8 cellular contexts compared by ENCODE assay signal in genomic region chr1:156337052-156337887, GRCh38. TPM values are rescaled to one million over a fixed set of nuclear protein-coding genes. Genes with fewer than 3 reads are reported as not detected.
A peak's percentile ranks its signal among the peaks of the same experiment; 100 is the strongest.
DNase-seq lines count a peak whose midpoint lies in the region; ATAC-seq, FAIRE-seq and TF ChIP-seq lines count a peak whose summit lies in the region.

No MANE protein-coding gene starts in this region.

- H3K4me3 Mint-ChIP-seq in astrocyte (ENCODE audit: unreplicated experiment), result peak overlapping the region; percentile 100

- peaks cover 26% of the 10 kb centered on the region; the same call in 1 of the 2 replicates for H4K20me1 ChIP-seq in HCT116 (ENCODE audit: insufficient read depth)
- H4K20me1 ChIP-seq in astrocyte (ENCODE audit: insufficient read depth, low read length), result peaks cover 47% of the 10 kb centered on the region
- H4K20me1 ChIP-seq in HepG2 (ENCODE audit: insufficient read depth, low read length), result peaks cover 17% of the 10 kb centered on the region

- BruUV-seq in HCT116 (replicated peaks; lab: Mats Ljungman, UMichigan) (TSS peak; percentile 44), HepG2 (replicated peaks; lab: Mats Ljungman, UMichigan) (TSS peak; percentile 48)

- in situ Hi-C loops in HepG2 (cut with HindIII; ENCODE audit: extremely low pct_ligation_motif_present, low pct_unique_long_range_greater_than_20kb), result no loop called here

- no peaks in the 10 kb centered on the region for H3K9me2 ChIP-seq in HCT116 (ENCODE audit: insufficient read depth)

- H3K27ac Mint-ChIP-seq in astrocyte (ENCODE audit: unreplicated experiment), result peak overlapping the region; percentile 95

- RAD21 ChIA-PET in HCT116 (lab: Charles Lee; ENCODE audit: low non-redundant PET in 1 of 2, low total read pairs in 2 of 2, uncharacterized antibody in 2 of 2, unreplicated experiment in 2 of 2), result no interaction called here

- FAIRE-seq in astrocyte (lab: Jason Lieb, UNC) (no peak), HepG2 (lab: Jason Lieb, UNC) (no peak)

- H3K9me3 ChIP-seq in HCT116 (ENCODE audit: control insufficient read depth in 1 of 2, insufficient read depth in 1 of 2, low read depth in 1 of 2, low read length in 2 of 2) (no peaks in the 10 kb centered on the region), astrocyte (ENCODE audit: insufficient read depth, low read depth, low read length) (no peaks in the 10 kb centered on the region), HepG2 (ENCODE audit: low read length) (no peaks in the 10 kb centered on the region), thymus (ENCODE audit: control insufficient read depth) (no peaks in the 10 kb centered on the region)

- CTCF ChIA-PET in HCT116 (lab: Charles Lee) (interaction anchor here (0.9 to 1.1 kb wide), 2 partner anchors 15 to 18 kb away, joined by 3 to 4 read pairs; no protein-coding TSS in a partner anchor), HepG2 (lab: Yijun Ruan, JAX; ENCODE audit: low intra/inter-chr PET ratio, low total read pairs) (no interaction called here)

- H2AFZ ChIP-seq in HCT116 (ENCODE audit: low read depth, low read length, poor library complexity, severe bottlenecking) (no peak overlapping the region), astrocyte (ENCODE audit: low read depth, low read length) (peak overlapping the region; percentile 89), HepG2 (ENCODE audit: low read length) (no peak overlapping the region)

- peaks cover 2% of the 10 kb centered on the region for H3K9me3 Mint-ChIP-seq in astrocyte (ENCODE audit: unreplicated experiment)

- POLR2A ChIA-PET in HCT116 (lab: Charles Lee), result interaction anchor here (0.7 to 1.3 kb wide), 2 partner anchors 15 to 23 kb away, joined by 3 read pairs; no protein-coding TSS in a partner anchor
- POLR2A ChIA-PET in HepG2 (lab: Yijun Ruan, JAX), result interaction anchor here (0.8 to 2.9 kb wide), 11 partner anchors 20 to 219 kb away, joined by 3 to 22 read pairs (median 4); partner anchors contain the start of genes PMF1, RHBG and SMG5

- no peak for TF ChIP-seq RAD21 in HCT116 (IDR thresholded peaks at IDR 0.05; ENCODE audit: low read depth)
- no peak for TF ChIP-seq RAD21 in HepG2 (CRISPR knock-in tag; IDR thresholded peaks at IDR 0.05)

- peaks cover 1% of the 10 kb centered on the region for H3K4me1 Mint-ChIP-seq in astrocyte (ENCODE audit: low read depth, unreplicated experiment)

- no peaks in the 10 kb centered on the region for H3K27me3 Mint-ChIP-seq in astrocyte (ENCODE audit: low read depth, unreplicated experiment)

- peak overlapping the region; percentile 75 to 98 for H3K4me3 ChIP-seq in HCT116 (replicated peaks in 1 of 2; ENCODE audit: low read depth in 1 of 2, low read length in 2 of 2)
- peak overlapping the region; percentile 93 for H3K4me3 ChIP-seq in astrocyte (ENCODE audit: insufficient read depth, low read depth, low read length)
- peak overlapping the region; percentile 87 to 94 (median 92) for H3K4me3 ChIP-seq in HepG2 (replicated peaks in 1 of 3; ENCODE audit: insufficient read depth in 1 of 3, low read depth in 2 of 3, low read length in 3 of 3)
- peak overlapping the region; percentile 72 for H3K4me3 ChIP-seq in thymus (ENCODE audit: low read length)

- peak; percentile 5 for ATAC-seq in HCT116
- ATAC-seq in HepG2, result no peak
- no peak for ATAC-seq in GM19328 (IDR thresholded peaks at IDR 0.05; ENCODE audit: unreplicated experiment)

- intact Hi-C loops in HCT116 (cut with micrococcal nuclease), result no loop called here
- intact Hi-C loops in HepG2 (cut with micrococcal nuclease; ENCODE audit: unreplicated experiment), result loop anchor here (5.0 kb wide), 2 partner anchors 35 to 45 kb away; no protein-coding TSS in a partner anchor

- 8% methylated on average over 34 of the region's 34 CpGs for WGBS in HepG2 (ENCODE audit: low lambda C conversion rate)
- WGBS in thymus, result 42% methylated on average over 34 of the region's 34 CpGs

- no peak for TF ChIP-seq CTCF in 22Rv1 (IDR thresholded peaks at IDR 0.05)
- TF ChIP-seq CTCF in HCT116 (IDR thresholded peaks at IDR 0.05 in 2 of 3, conservative IDR thresholded peaks at IDR 0.05 in 1 of 3; ENCODE audit: borderline replicate concordance in 1 of 3, insufficient read depth in 1 of 3, low read depth in 2 of 3, low read length in 2 of 3), result no peak
- TF ChIP-seq CTCF in astrocyte (IDR thresholded peaks at IDR 0.05; ENCODE audit: insufficient read depth, low read depth, low read length), result no peak
- TF ChIP-seq CTCF in HepG2 (CRISPR knock-in tag; IDR thresholded peaks at IDR 0.05), result no peak

- H3K4me1 ChIP-seq in HCT116 (ENCODE audit: control insufficient read depth in 1 of 2, insufficient read depth in 2 of 2, low read length in 2 of 2) (peaks cover 7 to 22% of the 10 kb centered on the region in 2 experiments), astrocyte (ENCODE audit: insufficient read depth, low read length) (peaks cover 17% of the 10 kb centered on the region), HepG2 (ENCODE audit: insufficient read depth, low read length) (peaks cover 25% of the 10 kb centered on the region), thymus (ENCODE audit: control insufficient read depth, insufficient read depth, low read length) (peaks cover 10% of the 10 kb centered on the region)

- peaks cover 36 to 41% of the 10 kb centered on the region in 2 experiments for H3K36me3 ChIP-seq in HCT116 (ENCODE audit: control insufficient read depth in 1 of 2, insufficient read depth in 2 of 2, low read length in 2 of 2)
- peaks cover 35% of the 10 kb centered on the region for H3K36me3 ChIP-seq in astrocyte (ENCODE audit: insufficient read depth, low read length)
- peaks cover 3 to 34% of the 10 kb centered on the region in 2 experiments; a peak in 4 of 5 replicates for H3K36me3 ChIP-seq in HepG2 (replicated peaks in 1 of 2; ENCODE audit: control insufficient read depth in 1 of 2, insufficient read depth in 2 of 2, low read length in 2 of 2)
- peaks cover 22% of the 10 kb centered on the region for H3K36me3 ChIP-seq in thymus (ENCODE audit: control insufficient read depth, insufficient read depth)

- H3K4me2 ChIP-seq in HCT116 (ENCODE audit: low read length) (peak overlapping the region; percentile 86), astrocyte (ENCODE audit: low read length) (peak overlapping the region; percentile 86), HepG2 (ENCODE audit: low read depth, low read length) (peak overlapping the region; percentile 88)

- H3K36me3 Mint-ChIP-seq in astrocyte (ENCODE audit: low read depth, unreplicated experiment), result peaks cover 10% of the 10 kb centered on the region

- H3K27me3 ChIP-seq in HCT116 (ENCODE audit: insufficient read depth, low read length), result no peaks in the 10 kb centered on the region
- no peaks in the 10 kb centered on the region for H3K27me3 ChIP-seq in astrocyte (ENCODE audit: insufficient read depth, low read length)
- H3K27me3 ChIP-seq in HepG2 (ENCODE audit: control insufficient read depth in 1 of 2, insufficient read depth in 2 of 2, low read length in 2 of 2), result no peaks in the 10 kb centered on the region; a peak in 1 of 5 replicates
- no peaks in the 10 kb centered on the region for H3K27me3 ChIP-seq in thymus (ENCODE audit: control insufficient read depth, insufficient read depth)

- TF ChIP-seq POLR2A in HCT116 (IDR thresholded peaks at IDR 0.05; ENCODE audit: borderline replicate concordance, extremely low read depth, insufficient read depth, insufficient read length) (no peak), HepG2 (IDR thresholded peaks at IDR 0.05; ENCODE audit: insufficient read depth in 1 of 2, low read depth in 2 of 2, low read length in 2 of 2) (no peak)

- H3K27ac ChIP-seq in 22Rv1, result peak overlapping the region; percentile 93
- peak overlapping the region; percentile 78 for H3K27ac ChIP-seq in HCT116 (ENCODE audit: low read depth, low read length)
- peak overlapping the region; percentile 76 for H3K27ac ChIP-seq in astrocyte (ENCODE audit: low read depth, low read length)
- H3K27ac ChIP-seq in HepG2 (ENCODE audit: extremely low read length, insufficient read depth, low read length), result peak overlapping the region; percentile 85
- peak overlapping the region; percentile 59 for H3K27ac ChIP-seq in thymus (ENCODE audit: low read depth)

- H3K9ac ChIP-seq in HCT116 (ENCODE audit: low read length) (peak overlapping the region; percentile 91), astrocyte (ENCODE audit: low read length) (peak overlapping the region; percentile 91), HepG2 (ENCODE audit: insufficient read depth, low read depth, low read length) (peak overlapping the region; percentile 85)

- no peak for TF ChIP-seq EP300 in HepG2 (IDR thresholded peaks at IDR 0.05; ENCODE audit: low read depth in 2 of 2, low read length in 2 of 2)
- no peak for TF ChIP-seq EP300 in HepG2 (CRISPR knock-in tag; IDR thresholded peaks at IDR 0.05; ENCODE audit: borderline replicate concordance)

- DNase-seq in HCT116 (ENCODE audit: low read depth, low spot score) (no peak), astrocyte (ENCODE audit: low read depth) (no peak), HepG2 (ENCODE audit: low spot score) (no peak), UCSD-AML1 (lab: John Stamatoyannopoulos, UW; ENCODE audit: unreplicated experiment) (no peak), AML-193 (lab: John Stamatoyannopoulos, UW) (no peak)

- peaks cover 58% of the 10 kb centered on the region for H3K79me2 ChIP-seq in HCT116 (ENCODE audit: insufficient read depth, low read length)
- peaks cover 47% of the 10 kb centered on the region for H3K79me2 ChIP-seq in astrocyte (ENCODE audit: insufficient read depth, low read length)
- H3K79me2 ChIP-seq in HepG2 (ENCODE audit: insufficient read depth, low read length), result peaks cover 43% of the 10 kb centered on the region

RNA-seq across cellular contexts. Expression of gene CCT3, which starts 0.8 kb away (rescaled TPM):
- 619 TPM for total RNA-seq in HCT116 (2021; ENCODE audit: unreplicated experiment)
- polyA plus RNA-seq in HCT116 (2012), result 424 and 502 TPM in 2 replicates
- 343 and 360 TPM in 2 replicates for total RNA-seq in astrocyte
- 615 and 870 TPM in 2 replicates for total RNA-seq in HepG2 (2016; rRNA removed; fragmentation: Illumina TruSeq; extraction: Trizol)
- total RNA-seq in HepG2 (2016; cell fraction: cytosol; rRNA removed; fragmentation: Illumina TruSeq; extraction: Trizol; ENCODE audit: low read depth), result 207 and 214 TPM in 2 replicates
- 624 and 897 TPM in 2 replicates for total RNA-seq in HepG2 (2016; cell fraction: insoluble cytoplasmic fraction; rRNA removed; fragmentation: Illumina TruSeq; extraction: Trizol)
- total RNA-seq in HepG2 (2016; cell fraction: membrane; rRNA removed; fragmentation: Illumina TruSeq; extraction: Trizol), result 301 and 320 TPM in 2 replicates
- 255 and 260 TPM in 2 replicates for total RNA-seq in HepG2 (2016; cell fraction: nucleus; rRNA removed; fragmentation: Illumina TruSeq; extraction: Trizol)
- polyA plus RNA-seq in HepG2 (2011; rRNA removed), result 301 and 319 TPM in 2 replicates
- polyA plus RNA-seq in HepG2 (2011; cell fraction: cytosol; rRNA removed), result 366 and 378 TPM in 2 replicates
- polyA plus RNA-seq in HepG2 (2011; cell fraction: nucleus; rRNA removed), result 96.9 and 114 TPM in 2 replicates
- polyA plus RNA-seq in HepG2 (2012), result 221 and 275 TPM in 2 replicates
- 103 and 105 TPM in 2 replicates for polyA plus RNA-seq in HepG2 (2016; cell fraction: cytosol; fragmentation: Illumina TruSeq; extraction: Trizol; ENCODE audit: low read depth)
- 652 and 701 TPM in 2 replicates for polyA plus RNA-seq in HepG2 (2016; cell fraction: insoluble cytoplasmic fraction; fragmentation: Illumina TruSeq; extraction: Trizol; ENCODE audit: low read depth)
- 159 and 175 TPM in 2 replicates for polyA plus RNA-seq in HepG2 (2016; cell fraction: membrane; fragmentation: Illumina TruSeq; extraction: Trizol; ENCODE audit: low read depth)
- 306 and 309 TPM in 2 replicates for polyA plus RNA-seq in HepG2 (2016; cell fraction: nucleus; fragmentation: Illumina TruSeq; extraction: Trizol; ENCODE audit: insufficient read depth, low read depth)
- polyA minus RNA-seq in HepG2 (2011; rRNA and poly(A)+ RNA removed; ENCODE audit: low replicate concordance), result 227 and 626 TPM in 2 replicates
- 253 and 292 TPM in 2 replicates for polyA minus RNA-seq in HepG2 (2011; cell fraction: cytosol; rRNA and poly(A)+ RNA removed)
- 83.3 and 153 TPM in 2 replicates for polyA minus RNA-seq in HepG2 (2011; cell fraction: nucleus; rRNA and poly(A)+ RNA removed)
- 114 TPM for polyA plus RNA-seq in thymus

RNA-seq across cellular contexts. Expression of gene TSACC, which starts 1.1 kb away (rescaled TPM):
- total RNA-seq in HCT116 (2021; ENCODE audit: unreplicated experiment) (1.0 TPM), astrocyte (1.0 and 1.2 TPM in 2 replicates), HepG2 (2016; rRNA removed; fragmentation: Illumina TruSeq; extraction: Trizol) (1.6 and 2.6 TPM in 2 replicates)
- 0.86 and 1.3 TPM in 2 replicates for polyA plus RNA-seq in HCT116 (2012)
- 3.1 and 3.2 TPM in 2 replicates for total RNA-seq in HepG2 (2016; cell fraction: cytosol; rRNA removed; fragmentation: Illumina TruSeq; extraction: Trizol; ENCODE audit: low read depth)
- 1.7 and 2.4 TPM in 2 replicates for total RNA-seq in HepG2 (2016; cell fraction: insoluble cytoplasmic fraction; rRNA removed; fragmentation: Illumina TruSeq; extraction: Trizol)
- 1.8 and 4.6 TPM in 2 replicates for total RNA-seq in HepG2 (2016; cell fraction: membrane; rRNA removed; fragmentation: Illumina TruSeq; extraction: Trizol)
- total RNA-seq in HepG2 (2016; cell fraction: nucleus; rRNA removed; fragmentation: Illumina TruSeq; extraction: Trizol), result 1.3 and 1.8 TPM in 2 replicates
- polyA plus RNA-seq in HepG2 (2011; rRNA removed) (1.5 and 1.6 TPM in 2 replicates), thymus (0.27 TPM)
- 2.1 and 3.4 TPM in 2 replicates for polyA plus RNA-seq in HepG2 (2011; cell fraction: cytosol; rRNA removed)
- 0.64 and 1.1 TPM in 2 replicates for polyA plus RNA-seq in HepG2 (2011; cell fraction: nucleus; rRNA removed)
- 1.0 and 1.6 TPM in 2 replicates for polyA plus RNA-seq in HepG2 (2012)
- polyA plus RNA-seq in HepG2 (2016; cell fraction: cytosol; fragmentation: Illumina TruSeq; extraction: Trizol; ENCODE audit: low read depth), result 3.0 and 3.7 TPM in 2 replicates
- polyA plus RNA-seq in HepG2 (2016; cell fraction: insoluble cytoplasmic fraction; fragmentation: Illumina TruSeq; extraction: Trizol; ENCODE audit: low read depth), result 2.9 and 3.8 TPM in 2 replicates
- polyA plus RNA-seq in HepG2 (2016; cell fraction: membrane; fragmentation: Illumina TruSeq; extraction: Trizol; ENCODE audit: low read depth), result 3.6 and 4.2 TPM in 2 replicates
- polyA plus RNA-seq in HepG2 (2016; cell fraction: nucleus; fragmentation: Illumina TruSeq; extraction: Trizol; ENCODE audit: insufficient read depth, low read depth), result 1.3 TPM in 1 of 2 replicates, not detected in the other
- polyA minus RNA-seq in HepG2 (2011; rRNA and poly(A)+ RNA removed; ENCODE audit: low replicate concordance), result 0.88 and 2.1 TPM in 2 replicates
- polyA minus RNA-seq in HepG2 (2011; cell fraction: cytosol; rRNA and poly(A)+ RNA removed), result not detected in 2 replicates
- 1.3 TPM in 1 of 2 replicates, not detected in the other for polyA minus RNA-seq in HepG2 (2011; cell fraction: nucleus; rRNA and poly(A)+ RNA removed)

RNA-seq across cellular contexts. Expression of gene RHBG, which starts 31.7 kb away (rescaled TPM):
- 5.7 TPM for total RNA-seq in HCT116 (2021; ENCODE audit: unreplicated experiment)
- 2.1 and 3.0 TPM in 2 replicates for polyA plus RNA-seq in HCT116 (2012)
- total RNA-seq in astrocyte, result not detected in 2 replicates
- 19.9 and 73.5 TPM in 2 replicates for total RNA-seq in HepG2 (2016; rRNA removed; fragmentation: Illumina TruSeq; extraction: Trizol)
- total RNA-seq in HepG2 (2016; cell fraction: cytosol; rRNA removed; fragmentation: Illumina TruSeq; extraction: Trizol; ENCODE audit: low read depth), result 27.1 and 27.2 TPM in 2 replicates
- total RNA-seq in HepG2 (2016; cell fraction: insoluble cytoplasmic fraction; rRNA removed; fragmentation: Illumina TruSeq; extraction: Trizol), result 19.0 and 70.7 TPM in 2 replicates
- total RNA-seq in HepG2 (2016; cell fraction: membrane; rRNA removed; fragmentation: Illumina TruSeq; extraction: Trizol), result 28.4 and 29.7 TPM in 2 replicates
- 120 and 140 TPM in 2 replicates for total RNA-seq in HepG2 (2016; cell fraction: nucleus; rRNA removed; fragmentation: Illumina TruSeq; extraction: Trizol)
- polyA plus RNA-seq in HepG2 (2011; rRNA removed), result 61.8 and 90.0 TPM in 2 replicates
- polyA plus RNA-seq in HepG2 (2011; cell fraction: cytosol; rRNA removed), result 15.8 and 22.5 TPM in 2 replicates
- 518 and 570 TPM in 2 replicates for polyA plus RNA-seq in HepG2 (2011; cell fraction: nucleus; rRNA removed)
- polyA plus RNA-seq in HepG2 (2012), result 48.2 and 62.5 TPM in 2 replicates
- polyA plus RNA-seq in HepG2 (2016; cell fraction: cytosol; fragmentation: Illumina TruSeq; extraction: Trizol; ENCODE audit: low read depth), result 19.4 and 21.4 TPM in 2 replicates
- polyA plus RNA-seq in HepG2 (2016; cell fraction: insoluble cytoplasmic fraction; fragmentation: Illumina TruSeq; extraction: Trizol; ENCODE audit: low read depth), result 25.1 and 33.6 TPM in 2 replicates
- polyA plus RNA-seq in HepG2 (2016; cell fraction: membrane; fragmentation: Illumina TruSeq; extraction: Trizol; ENCODE audit: low read depth), result 30.5 and 32.9 TPM in 2 replicates
- 499 and 532 TPM in 2 replicates for polyA plus RNA-seq in HepG2 (2016; cell fraction: nucleus; fragmentation: Illumina TruSeq; extraction: Trizol; ENCODE audit: insufficient read depth, low read depth)
- 63.5 TPM in 1 of 2 replicates, not detected in the other for polyA minus RNA-seq in HepG2 (2011; rRNA and poly(A)+ RNA removed; ENCODE audit: low replicate concordance)
- polyA minus RNA-seq in HepG2 (2011; cell fraction: cytosol; rRNA and poly(A)+ RNA removed), result 7.9 and 12.7 TPM in 2 replicates
- 124 and 143 TPM in 2 replicates for polyA minus RNA-seq in HepG2 (2011; cell fraction: nucleus; rRNA and poly(A)+ RNA removed)
- polyA plus RNA-seq in thymus, result 0.37 TPM

RNA-seq across cellular contexts. Expression of gene VHLL, which starts 38.2 kb away (rescaled TPM):
- total RNA-seq in HCT116 (2021; ENCODE audit: unreplicated experiment), result not detected
- not detected in 2 replicates for polyA plus RNA-seq in HCT116 (2012)
- total RNA-seq in astrocyte, result 0.34 TPM in 1 of 2 replicates, not detected in the other
- 0.24 TPM in 1 of 2 replicates, not detected in the other for total RNA-seq in HepG2 (2016; rRNA removed; fragmentation: Illumina TruSeq; extraction: Trizol)
- not detected in 2 replicates for total RNA-seq in HepG2 (2016; cell fraction: cytosol; rRNA removed; fragmentation: Illumina TruSeq; extraction: Trizol; ENCODE audit: low read depth)
- total RNA-seq in HepG2 (2016; cell fraction: insoluble cytoplasmic fraction; rRNA removed; fragmentation: Illumina TruSeq; extraction: Trizol), result not detected in 2 replicates
- total RNA-seq in HepG2 (2016; cell fraction: membrane; rRNA removed; fragmentation: Illumina TruSeq; extraction: Trizol), result not detected in 2 replicates
- total RNA-seq in HepG2 (2016; cell fraction: nucleus; rRNA removed; fragmentation: Illumina TruSeq; extraction: Trizol), result not detected in 2 replicates
- not detected in 2 replicates for polyA plus RNA-seq in HepG2 (2011; rRNA removed)
- not detected in 2 replicates for polyA plus RNA-seq in HepG2 (2011; cell fraction: cytosol; rRNA removed)
- 0.50 TPM in 1 of 2 replicates, not detected in the other for polyA plus RNA-seq in HepG2 (2011; cell fraction: nucleus; rRNA removed)
- polyA plus RNA-seq in HepG2 (2012), result not detected in 2 replicates
- polyA plus RNA-seq in HepG2 (2016; cell fraction: cytosol; fragmentation: Illumina TruSeq; extraction: Trizol; ENCODE audit: low read depth), result not detected in 2 replicates
- polyA plus RNA-seq in HepG2 (2016; cell fraction: insoluble cytoplasmic fraction; fragmentation: Illumina TruSeq; extraction: Trizol; ENCODE audit: low read depth), result not detected in 2 replicates
- not detected in 2 replicates for polyA plus RNA-seq in HepG2 (2016; cell fraction: membrane; fragmentation: Illumina TruSeq; extraction: Trizol; ENCODE audit: low read depth)
- not detected in 2 replicates for polyA plus RNA-seq in HepG2 (2016; cell fraction: nucleus; fragmentation: Illumina TruSeq; extraction: Trizol; ENCODE audit: insufficient read depth, low read depth)
- 3.2 TPM in 1 of 2 replicates, not detected in the other for polyA minus RNA-seq in HepG2 (2011; rRNA and poly(A)+ RNA removed; ENCODE audit: low replicate concordance)
- polyA minus RNA-seq in HepG2 (2011; cell fraction: cytosol; rRNA and poly(A)+ RNA removed), result not detected in 2 replicates
- 1.6 TPM in 1 of 2 replicates, not detected in the other for polyA minus RNA-seq in HepG2 (2011; cell fraction: nucleus; rRNA and poly(A)+ RNA removed)
- polyA plus RNA-seq in thymus, result 0.09 TPM

RNA-seq across cellular contexts. Expression of gene GLMP, which starts 41.8 kb away (rescaled TPM):
- 27.8 TPM for total RNA-seq in HCT116 (2021; ENCODE audit: unreplicated experiment)
- polyA plus RNA-seq in HCT116 (2012), result 13.4 and 18.9 TPM in 2 replicates
- 43.6 and 52.5 TPM in 2 replicates for total RNA-seq in astrocyte
- total RNA-seq in HepG2 (2016; rRNA removed; fragmentation: Illumina TruSeq; extraction: Trizol), result 39.1 and 75.8 TPM in 2 replicates
- total RNA-seq in HepG2 (2016; cell fraction: cytosol; rRNA removed; fragmentation: Illumina TruSeq; extraction: Trizol; ENCODE audit: low read depth), result 34.4 and 37.4 TPM in 2 replicates
- total RNA-seq in HepG2 (2016; cell fraction: insoluble cytoplasmic fraction; rRNA removed; fragmentation: Illumina TruSeq; extraction: Trizol), result 35.7 and 69.6 TPM in 2 replicates
- 57.3 and 67.6 TPM in 2 replicates for total RNA-seq in HepG2 (2016; cell fraction: membrane; rRNA removed; fragmentation: Illumina TruSeq; extraction: Trizol)
- 62.3 and 73.9 TPM in 2 replicates for total RNA-seq in HepG2 (2016; cell fraction: nucleus; rRNA removed; fragmentation: Illumina TruSeq; extraction: Trizol)
- 41.4 and 44.6 TPM in 2 replicates for polyA plus RNA-seq in HepG2 (2011; rRNA removed)
- 38.5 and 52.1 TPM in 2 replicates for polyA plus RNA-seq in HepG2 (2011; cell fraction: cytosol; rRNA removed)
- 27.1 and 28.7 TPM in 2 replicates for polyA plus RNA-seq in HepG2 (2011; cell fraction: nucleus; rRNA removed)
- polyA plus RNA-seq in HepG2 (2012), result 36.7 and 48.6 TPM in 2 replicates
- 39.0 and 42.6 TPM in 2 replicates for polyA plus RNA-seq in HepG2 (2016; cell fraction: cytosol; fragmentation: Illumina TruSeq; extraction: Trizol; ENCODE audit: low read depth)
- 35.3 and 40.7 TPM in 2 replicates for polyA plus RNA-seq in HepG2 (2016; cell fraction: insoluble cytoplasmic fraction; fragmentation: Illumina TruSeq; extraction: Trizol; ENCODE audit: low read depth)
- 59.5 and 62.9 TPM in 2 replicates for polyA plus RNA-seq in HepG2 (2016; cell fraction: membrane; fragmentation: Illumina TruSeq; extraction: Trizol; ENCODE audit: low read depth)
- polyA plus RNA-seq in HepG2 (2016; cell fraction: nucleus; fragmentation: Illumina TruSeq; extraction: Trizol; ENCODE audit: insufficient read depth, low read depth), result 102 and 103 TPM in 2 replicates
- polyA minus RNA-seq in HepG2 (2011; rRNA and poly(A)+ RNA removed; ENCODE audit: low replicate concordance), result 31.1 and 42.5 TPM in 2 replicates
- 12.0 and 17.1 TPM in 2 replicates for polyA minus RNA-seq in HepG2 (2011; cell fraction: cytosol; rRNA and poly(A)+ RNA removed)
- 14.3 and 17.9 TPM in 2 replicates for polyA minus RNA-seq in HepG2 (2011; cell fraction: nucleus; rRNA and poly(A)+ RNA removed)
- polyA plus RNA-seq in thymus, result 40.0 TPM
